ENCODE assay signal across 20 cellular contexts in genomic region chr11:75423721-75424120, GRCh38. TPM values are rescaled to one million over a fixed set of nuclear protein-coding genes. Genes with fewer than 3 reads are reported as not detected.
"Had no signal": no experiment of that assay in that cellular context is flagged by ENCODE, and none has a peak within 500 bp of the region (broad histone marks: within the 10 kb centered on the region; RNA-seq: fewer than 3 reads in every experiment).

No MANE protein-coding gene starts in this region.

- H3K36me3 Mint-ChIP-seq: activated naive CD8-positive, alpha-beta T cell had no signal

- H3K4me3 ChIP-seq: body of pancreas, coronary artery, tibial nerve, vagina had no signal

- H3K27me3 Mint-ChIP-seq: activated naive CD8-positive, alpha-beta T cell had no signal

- H3K27me3 ChIP-seq: body of pancreas, vagina had no signal

- H3K9me3 ChIP-seq: body of pancreas, tibial nerve, vagina had no signal

- DNase-seq: activated CD4-positive, alpha-beta T cell treated with anti-CD3 and anti-CD28 coated beads, Interleukin-2, amount 10 ng/mL, durations not matched to agents 7 days and 5 days; activated CD8-positive, alpha-beta memory T cell treated with anti-CD3 and anti-CD28 coated beads, Interleukin-2, amount 50 U/mL, for 48 hours; activated gamma-delta T cell; body of pancreas; immature natural killer cell; kidney glomerular epithelial cell; mesenchymal stem cell; naive thymus-derived CD4-positive, alpha-beta T cell; stimulated activated CD4-positive, alpha-beta T cell treated with anti-CD3 and anti-CD28 coated beads, Interleukin-15, amount 100 ng/mL, for 24 hours; stimulated activated CD4-positive, alpha-beta T cell treated with anti-CD3 and anti-CD28 coated beads, Interleukin-2, amount 100 ng/mL, for 48 hours; T-helper 1 cell; T1000 had no signal

- H3K9me3 Mint-ChIP-seq: activated CD4-positive, alpha-beta T cell treated with anti-CD3 and anti-CD28 coated beads, Interleukin-2, amount 10 ng/mL, durations not matched to agents 7 days and 5 days; central memory CD8-positive, alpha-beta T cell; immature natural killer cell; naive thymus-derived CD4-positive, alpha-beta T cell had no signal

- H3K27ac Mint-ChIP-seq: activated CD4-positive, alpha-beta T cell treated with anti-CD3 and anti-CD28 coated beads, Interleukin-2, amount 10 ng/mL, durations not matched to agents 7 days and 5 days; activated naive CD8-positive, alpha-beta T cell; immature natural killer cell; stimulated activated naive CD8-positive, alpha-beta T cell treated with anti-CD3 and anti-CD28 coated beads, Interleukin-15, Interleukin-2, amounts not matched to agents 100 ng/mL and 50 ng/mL, for 24 hours had no signal

- H3K4me3 Mint-ChIP-seq: activated CD4-positive, alpha-beta T cell treated with anti-CD3 and anti-CD28 coated beads, Interleukin-2, amount 10 ng/mL, durations not matched to agents 7 days and 5 days; activated naive CD8-positive, alpha-beta T cell; central memory CD8-positive, alpha-beta T cell; immature natural killer cell; naive thymus-derived CD4-positive, alpha-beta T cell; stimulated activated naive CD8-positive, alpha-beta T cell treated with anti-CD3 and anti-CD28 coated beads, Interleukin-15, Interleukin-2, amounts not matched to agents 100 ng/mL and 50 ng/mL, for 24 hours had no signal

- H3K27ac ChIP-seq: body of pancreas, vagina had no signal

- H3K4me1 ChIP-seq: vagina had no signal

- FAIRE-seq: frontal cortex had no signal

- ATAC-seq: body of pancreas; naive thymus-derived CD4-positive, alpha-beta T cell; SK-N-SH treated with all-trans-retinoic acid at 6 μM for 48 hours had no signal

- H3K36me3 ChIP-seq: vagina had no signal

RNA-seq across cellular contexts. Expression of gene KLHL35, which starts 9.3 kb away (rescaled TPM):
- total RNA-seq: vagina had no signal
